ENCODE assay signal across 32 cellular contexts in the genomic region with DNA sequence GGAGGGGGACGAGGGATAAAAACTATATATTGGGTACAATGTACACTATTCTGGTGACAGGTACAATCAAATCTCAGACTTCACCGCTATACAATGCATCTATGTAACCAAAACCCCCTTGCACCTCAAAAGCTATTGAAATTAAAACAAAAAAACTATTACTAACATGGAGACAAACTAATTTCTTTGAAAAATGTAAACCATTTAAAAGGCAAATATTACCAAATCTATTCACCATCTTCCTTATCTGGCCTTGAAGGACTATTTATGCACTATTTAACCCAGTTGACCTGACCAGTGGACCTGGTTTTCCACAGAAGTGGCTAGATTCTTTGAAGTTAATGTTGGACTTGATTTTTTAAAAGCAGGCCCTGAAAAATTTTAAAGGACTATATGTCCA.
DNase-seq lines count a peak whose midpoint lies in the region; ATAC-seq, FAIRE-seq and TF ChIP-seq lines count a peak whose summit lies in the region.
"Had no signal": no experiment of that assay in that cellular context is flagged by ENCODE, and none has a peak within 500 bp of the region (broad histone marks: within the 10 kb centered on the region; RNA-seq: fewer than 3 reads in every experiment).

No MANE protein-coding gene starts in this region.

- FAIRE-seq in HepG2 (lab: Jason Lieb, UNC) (peak; percentile 84), A549 (lab: Jason Lieb, UNC) (no peak)
- FAIRE-seq: A204.1, D721Med had no signal

- intact Hi-C loops in HepG2 (cut with micrococcal nuclease; ENCODE audit: unreplicated experiment) (loop anchor here (10.0 kb wide), 1 partner anchor 224 kb away; no protein-coding TSS in a partner anchor), right lobe of liver (cut with DNase I) (no loop called here), Caco-2 (cut with micrococcal nuclease; ENCODE audit: unreplicated experiment) (loop anchor here (2.0 to 5.0 kb wide), 2 partner anchors 37 to 116 kb away; no protein-coding TSS in a partner anchor)

- H3K4me1 Mint-ChIP-seq in Caco-2 (ENCODE audit: low read depth, unreplicated experiment) = peaks cover 23% of the 10 kb centered on the region
- H3K4me1 Mint-ChIP-seq: B cell; CD14-positive monocyte; CD4-positive, alpha-beta memory T cell; CD4-positive, CD25-positive, alpha-beta regulatory T cell; CD8-positive, alpha-beta memory T cell had no signal

- POLR2A ChIA-PET in HepG2 (lab: Yijun Ruan, JAX) (interaction anchor here (0.7 to 4.0 kb wide), 8 partner anchors 8 to 226 kb away, joined by 3 to 27 read pairs (median 4); no protein-coding TSS in a partner anchor), A549 (lab: Yijun Ruan, JAX) (no interaction called here), Caco-2 (lab: Charles Lee) (no interaction called here)

- H3K27ac ChIP-seq in HepG2 (ENCODE audit: extremely low read length, insufficient read depth, low read length) (peak overlapping the region; percentile 92), right lobe of liver (no peak overlapping the region), A549 (no peak overlapping the region)
- no peak overlapping the region for H3K27ac ChIP-seq in effector memory CD4-positive, alpha-beta T cell (ENCODE audit: insufficient read depth, low read length, poor library complexity, severe bottlenecking)
- H3K27ac ChIP-seq: 22Rv1; BLaER1; BLaER1 treated with 17β-estradiol and CSF1 and Interleukin-3, amounts not matched to agents 10 nM and 100 nM; C4-2B had no signal

- H4K20me1 ChIP-seq in HepG2 (ENCODE audit: insufficient read depth, low read length) = no peaks in the 10 kb centered on the region
- H4K20me1 ChIP-seq: BLaER1; BLaER1 treated with 17β-estradiol and CSF1 and Interleukin-3, amounts not matched to agents 10 nM and 100 nM had no signal

- peaks cover 87% of the 10 kb centered on the region for H3K4me1 ChIP-seq in HepG2 (ENCODE audit: insufficient read depth, low read length)
- no peaks in the 10 kb centered on the region for H3K4me1 ChIP-seq in right lobe of liver
- H3K4me1 ChIP-seq in A549 = peaks cover 11% of the 10 kb centered on the region; the same call in 2 of the 3 replicates
- peaks cover 55% of the 10 kb centered on the region for H3K4me1 ChIP-seq in Caco-2
- no peaks in the 10 kb centered on the region for H3K4me1 ChIP-seq in effector memory CD4-positive, alpha-beta T cell (ENCODE audit: control insufficient read depth, insufficient read depth, low read length, poor library complexity, severe bottlenecking)
- H3K4me1 ChIP-seq: BE2C; BLaER1; BLaER1 treated with 17β-estradiol and CSF1 and Interleukin-3, amounts not matched to agents 10 nM and 100 nM had no signal

- no peaks in the 10 kb centered on the region for H3K36me3 Mint-ChIP-seq in Caco-2 (ENCODE audit: insufficient read depth, unreplicated experiment)
- H3K36me3 Mint-ChIP-seq: CD14-positive monocyte; CD4-positive, alpha-beta memory T cell; CD4-positive, CD25-positive, alpha-beta regulatory T cell; CD8-positive, alpha-beta T cell had no signal

- 0% methylated on average over 2 of the region's 2 CpGs for WGBS in HepG2 (ENCODE audit: low lambda C conversion rate)
- WGBS in right lobe of liver (ENCODE audit: insufficient coverage, low coverage, low lambda C conversion rate, missing lambda C conversion rate) = 58% methylated on average over 2 of the region's 2 CpGs
- 80% methylated on average over 2 of the region's 2 CpGs for WGBS in A549 (ENCODE audit: missing lambda C conversion rate)

- BruUV-seq in HepG2 (replicated peaks; lab: Mats Ljungman, UMichigan) (no TSS peak), Caco-2 (replicated peaks; lab: Mats Ljungman, UMichigan) (no TSS peak)

- H3K9me3 ChIP-seq in HepG2 (ENCODE audit: low read length) (no peaks in the 10 kb centered on the region), right lobe of liver (no peaks in the 10 kb centered on the region), A549 (no peaks in the 10 kb centered on the region), Caco-2 (no peaks in the 10 kb centered on the region)
- H3K9me3 ChIP-seq in effector memory CD4-positive, alpha-beta T cell (ENCODE audit: control insufficient read depth, low read length) = no peaks in the 10 kb centered on the region
- H3K9me3 ChIP-seq: BE2C, BLaER1 had no signal

- H3K79me2 ChIP-seq in HepG2 (ENCODE audit: insufficient read depth, low read length) = no peaks in the 10 kb centered on the region

- TF ChIP-seq EP300 in HepG2 (IDR thresholded peaks at IDR 0.05; ENCODE audit: low read depth in 2 of 2, low read length in 2 of 2) = peak in 1 of 2 experiments; percentile 97; a peak in 2 of 4 replicates
- TF ChIP-seq EP300 in HepG2 (CRISPR knock-in tag; IDR thresholded peaks at IDR 0.05; ENCODE audit: borderline replicate concordance) = peak; percentile 58; the same call in 1 of the 2 replicates
- TF ChIP-seq EP300 in A549 (IDR thresholded peaks at IDR 0.05) = no peak

- TF ChIP-seq CTCF in HepG2 (CRISPR knock-in tag; IDR thresholded peaks at IDR 0.05) (no peak), right lobe of liver (IDR thresholded peaks at IDR 0.05) (no peak), A549 (IDR thresholded peaks at IDR 0.05) (no peak), Caco-2 (IDR thresholded peaks at IDR 0.05; ENCODE audit: insufficient read depth in 1 of 2, low read depth in 1 of 2, low read length in 1 of 2, severe bottlenecking in 1 of 2, unreplicated experiment in 1 of 2) (no peak)

- no peaks in the 10 kb centered on the region for H3K27me3 Mint-ChIP-seq in Caco-2 (ENCODE audit: insufficient read depth, unreplicated experiment)
- H3K27me3 Mint-ChIP-seq: CD4-positive, alpha-beta memory T cell; CD4-positive, alpha-beta T cell; CD8-positive, alpha-beta memory T cell had no signal

- CTCF ChIA-PET in HepG2 (lab: Yijun Ruan, JAX; ENCODE audit: low intra/inter-chr PET ratio, low total read pairs) (no interaction called here), A549 (lab: Yijun Ruan, JAX) (no interaction called here), Caco-2 (lab: Charles Lee) (no interaction called here)

- no peak for TF ChIP-seq RAD21 in HepG2 (CRISPR knock-in tag; IDR thresholded peaks at IDR 0.05)
- no peak for TF ChIP-seq RAD21 in A549 (conservative IDR thresholded peaks at IDR 0.05 in 1 of 2, IDR thresholded peaks at IDR 0.05 in 1 of 2)

- TF ChIP-seq POLR2A in HepG2 (IDR thresholded peaks at IDR 0.05; ENCODE audit: insufficient read depth in 1 of 2, low read depth in 2 of 2, low read length in 2 of 2) (no peak), right lobe of liver (IDR thresholded peaks at IDR 0.05) (no peak), A549 (IDR thresholded peaks at IDR 0.05; ENCODE audit: low read length) (no peak)

- in situ Hi-C loops in HepG2 (cut with HindIII; ENCODE audit: extremely low pct_ligation_motif_present, low pct_unique_long_range_greater_than_20kb) = no loop called here

- no peak overlapping the region for H2AFZ ChIP-seq in HepG2 (ENCODE audit: low read length)

- H3K4me2 ChIP-seq in HepG2 (ENCODE audit: low read depth, low read length) = peak overlapping the region; percentile 55
- peak overlapping the region; percentile 64; the same call in 1 of the 3 replicates for H3K4me2 ChIP-seq in A549
- H3K4me2 ChIP-seq: BLaER1; BLaER1 treated with 17β-estradiol and CSF1 and Interleukin-3, amounts not matched to agents 10 nM and 100 nM had no signal

- peak; percentile 76 for DNase-seq in HepG2 (ENCODE audit: low spot score)
- DNase-seq in right lobe of liver = no peak
- DNase-seq in A549 (ENCODE audit: low read depth in 1 of 2, low spot score in 1 of 2) = no peak
- peak in 1 of 2 experiments; percentile 14 for DNase-seq in Caco-2
- no peak for DNase-seq in effector memory CD4-positive, alpha-beta T cell
- no peak for DNase-seq in OCI-M1 (lab: John Stamatoyannopoulos, UW)
- DNase-seq: 8988T; ACHN; AML-193; BE2C; C1 segment of cervical spinal cord; Calu3; CD4-positive, alpha-beta memory T cell; CD4-positive, alpha-beta T cell; CD4-positive, CD25-positive, alpha-beta regulatory T cell; CD8-positive, alpha-beta memory T cell; CD8-positive, alpha-beta T cell; COR-L47; DMS 273 treated with DMSO at 0.1 percent for 48 hours; DMS153; DMS79; DMS79 treated with DMSO at 0.1 percent for 48 hours; DND-41; EL had no signal

- ATAC-seq in HepG2 (peak; percentile 70), right lobe of liver (no peak), A549 (no peak)
- ATAC-seq: CD8-positive, alpha-beta T cell had no signal

- H3K4me3 ChIP-seq in HepG2 (replicated peaks in 1 of 3; ENCODE audit: insufficient read depth in 1 of 3, low read depth in 2 of 3, low read length in 3 of 3) = no peak overlapping the region
- no peak overlapping the region for H3K4me3 ChIP-seq in right lobe of liver
- H3K4me3 ChIP-seq in A549 = no peak overlapping the region
- H3K4me3 ChIP-seq in Caco-2 (ENCODE audit: low read depth, low read length) = no peak overlapping the region
- H3K4me3 ChIP-seq in effector memory CD4-positive, alpha-beta T cell (ENCODE audit: insufficient read depth, low read depth, low read length, poor library complexity, severe bottlenecking) = no peak overlapping the region
- H3K4me3 ChIP-seq: BLaER1; BLaER1 treated with 17β-estradiol and CSF1 and Interleukin-3, amounts not matched to agents 10 nM and 100 nM had no signal

- H3K27me3 ChIP-seq in HepG2 (ENCODE audit: control insufficient read depth in 1 of 2, insufficient read depth in 2 of 2, low read length in 2 of 2) (no peaks in the 10 kb centered on the region), right lobe of liver (no peaks in the 10 kb centered on the region), Caco-2 (replicated peaks; ENCODE audit: control insufficient read depth, insufficient read depth, low read length) (no peaks in the 10 kb centered on the region)
- no peaks in the 10 kb centered on the region for H3K27me3 ChIP-seq in effector memory CD4-positive, alpha-beta T cell (replicated peaks; ENCODE audit: control insufficient read depth, insufficient read depth, low read length, poor library complexity, severe bottlenecking)
- H3K27me3 ChIP-seq: BE2C; BLaER1; BLaER1 treated with 17β-estradiol and CSF1 and Interleukin-3, amounts not matched to agents 10 nM and 100 nM had no signal

- H3K27ac Mint-ChIP-seq in Caco-2 (ENCODE audit: unreplicated experiment) = peak overlapping the region; percentile 81
- H3K27ac Mint-ChIP-seq: B cell; CD14-positive monocyte; CD4-positive, alpha-beta memory T cell; CD4-positive, alpha-beta T cell; CD4-positive, CD25-positive, alpha-beta regulatory T cell; CD8-positive, alpha-beta memory T cell; CD8-positive, alpha-beta T cell had no signal

- no peaks in the 10 kb centered on the region for H3K9me3 Mint-ChIP-seq in Caco-2 (ENCODE audit: unreplicated experiment)
- H3K9me3 Mint-ChIP-seq: CD4-positive, alpha-beta T cell; CD8-positive, alpha-beta T cell had no signal

- peak overlapping the region; percentile 47 for H3K9ac ChIP-seq in HepG2 (ENCODE audit: insufficient read depth, low read depth, low read length)
- H3K9ac ChIP-seq: BLaER1; BLaER1 treated with 17β-estradiol and CSF1 and Interleukin-3, amounts not matched to agents 10 nM and 100 nM had no signal

- H3K4me3 Mint-ChIP-seq in Caco-2 (ENCODE audit: unreplicated experiment) = no peak overlapping the region
- H3K4me3 Mint-ChIP-seq: B cell; CD14-positive monocyte; CD4-positive, alpha-beta memory T cell; CD4-positive, alpha-beta T cell; CD4-positive, CD25-positive, alpha-beta regulatory T cell; CD8-positive, alpha-beta memory T cell; CD8-positive, alpha-beta T cell had no signal

- no peaks in the 10 kb centered on the region for H3K36me3 ChIP-seq in HepG2 (replicated peaks in 1 of 2; ENCODE audit: control insufficient read depth in 1 of 2, insufficient read depth in 2 of 2, low read length in 2 of 2)
- no peaks in the 10 kb centered on the region for H3K36me3 ChIP-seq in right lobe of liver
- no peaks in the 10 kb centered on the region for H3K36me3 ChIP-seq in Caco-2 (ENCODE audit: control insufficient read depth, insufficient read depth, low read length)
- no peaks in the 10 kb centered on the region for H3K36me3 ChIP-seq in effector memory CD4-positive, alpha-beta T cell (ENCODE audit: control insufficient read depth, insufficient read depth, low read length)
- H3K36me3 ChIP-seq: BE2C; BLaER1; BLaER1 treated with 17β-estradiol and CSF1 and Interleukin-3, amounts not matched to agents 10 nM and 100 nM had no signal

Comparison
In these comparisons a context has a peak if more than half of its experiments do, and no peak if none do; other contexts are left out.
1. intact Hi-C loops: an anchor here in HepG2 (10.0 kb wide) and Caco-2 (2.0 to 5.0 kb wide); none called in right lobe of liver.